Comparison of ENCODE assay signal across 8 cellular contexts in the genomic region with DNA sequence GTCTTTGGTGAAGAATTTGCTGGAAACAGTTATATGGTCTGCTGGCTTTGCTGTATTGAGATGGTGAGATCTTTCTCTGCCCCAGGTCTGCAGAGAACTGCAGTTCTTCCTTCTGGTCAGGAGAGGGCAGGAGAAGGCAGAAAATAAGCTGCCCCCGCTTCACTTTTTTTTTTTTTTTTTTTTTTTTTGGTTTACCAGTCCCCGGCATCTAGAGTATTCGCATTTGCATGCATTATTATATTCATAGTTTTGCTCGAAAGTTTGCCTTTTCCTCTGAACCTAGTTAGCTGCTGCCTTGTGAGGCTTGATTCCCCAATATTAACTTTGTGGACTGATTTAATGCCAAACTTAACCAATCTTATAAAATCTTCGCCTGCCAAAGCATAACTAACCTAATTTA. TPM values are rescaled to one million over a fixed set of nuclear protein-coding genes. Genes with fewer than 3 reads are reported as not detected.
DNase-seq lines count a peak whose midpoint lies in the region; ATAC-seq and TF ChIP-seq lines count a peak whose summit lies in the region.

No MANE protein-coding gene starts in this region.

- H3K36me3 Mint-ChIP-seq in activated CD4-positive, alpha-beta T cell treated with anti-CD3 and anti-CD28 coated beads, Interleukin-2, amount 10 ng/mL, durations not matched to agents 24 days and 14 days (ENCODE audit: low read depth): no peaks in the 10 kb centered on the region

- no peaks in the 10 kb centered on the region for H3K9me3 Mint-ChIP-seq in activated CD4-positive, alpha-beta T cell treated with anti-CD3 and anti-CD28 coated beads, Interleukin-2, amount 10 ng/mL, durations not matched to agents 24 days and 14 days

- no peaks in the 10 kb centered on the region for H3K4me1 Mint-ChIP-seq in activated CD4-positive, alpha-beta T cell treated with anti-CD3 and anti-CD28 coated beads, Interleukin-2, amount 10 ng/mL, durations not matched to agents 24 days and 14 days

- no peak overlapping the region for H3K27ac Mint-ChIP-seq in activated CD4-positive, alpha-beta T cell treated with anti-CD3 and anti-CD28 coated beads, Interleukin-2, amount 10 ng/mL, durations not matched to agents 24 days and 14 days

- no peak for TF ChIP-seq EP300 in ovary (IDR thresholded peaks at IDR 0.05)

- H3K36me3 ChIP-seq in ovary: no peaks in the 10 kb centered on the region

- H3K27me3 Mint-ChIP-seq in activated CD4-positive, alpha-beta T cell treated with anti-CD3 and anti-CD28 coated beads, Interleukin-2, amount 10 ng/mL, durations not matched to agents 24 days and 14 days: peaks cover 17% of the 10 kb centered on the region

- WGBS in ovary, 3 donors: 16 to 17% (median 16%) methylated on average over 5 of the region's 5 CpGs

- H3K4me3 Mint-ChIP-seq in activated CD4-positive, alpha-beta T cell treated with anti-CD3 and anti-CD28 coated beads, Interleukin-2, amount 10 ng/mL, durations not matched to agents 24 days and 14 days: no peak overlapping the region

- no peaks in the 10 kb centered on the region for H3K27me3 ChIP-seq in ovary

- TF ChIP-seq CTCF in foreskin fibroblast (IDR thresholded peaks at IDR 0.05; ENCODE audit: low read depth, low read length) (peak; percentile 84), ovary (IDR thresholded peaks at IDR 0.05) (peak in 2 of 3 donors; percentile 33 to 35)

- no peak overlapping the region for H3K27ac ChIP-seq in ovary

- H3K4me3 ChIP-seq in foreskin fibroblast (ENCODE audit: low read depth in 1 of 2, low read length in 2 of 2) (no peak overlapping the region), ovary (no peak overlapping the region)

- H3K9me3 ChIP-seq in ovary: no peaks in the 10 kb centered on the region

- intact Hi-C loops in activated CD4-positive, alpha-beta T cell treated with anti-CD3 and anti-CD28 coated beads, Interleukin-2, amount 10 ng/mL, durations not matched to agents 24 days and 14 days (cut with micrococcal nuclease): loop anchor here (1.0 to 10.0 kb wide), 4 partner anchors 122 to 647 kb away; a partner anchor contains a TSS
- intact Hi-C loops in ovary (cut with DNase I): loop anchor here in 3 of 4 donors (5.0 to 10.0 kb wide), 4 partner anchors 122 to 360 kb away; a partner anchor contains a TSS

- DNase-seq in COR-L47 (lab: John Stamatoyannopoulos, UW): peak; percentile 43
- DNase-seq in NCI-H2196 treated with DMSO at 0.1 percent for 48 hours (lab: John Stamatoyannopoulos, UW; ENCODE audit: unreplicated experiment): peak; percentile 66
- DNase-seq in activated CD4-positive, alpha-beta T cell treated with anti-CD3 and anti-CD28 coated beads, Interleukin-2, amount 10 ng/mL, durations not matched to agents 24 days and 14 days: peak; percentile 83
- DNase-seq in foreskin fibroblast: peak; percentile 32 to 75
- peak in 1 of 5 donors; percentile 32 for DNase-seq in ovary

- no peaks in the 10 kb centered on the region for H3K4me1 ChIP-seq in ovary (ENCODE audit: insufficient read depth)

- TF ChIP-seq POLR2A in ovary (IDR thresholded peaks at IDR 0.05): no peak

- ATAC-seq in GM21723 (IDR thresholded peaks at IDR 0.05; ENCODE audit: unreplicated experiment) (peak; percentile 72), HG02623 (IDR thresholded peaks at IDR 0.05; ENCODE audit: unreplicated experiment) (no peak), GM21423 (IDR thresholded peaks at IDR 0.05; ENCODE audit: unreplicated experiment) (no peak)

RNA-seq across cellular contexts. Expression of a gene that starts 10.6 kb away (rescaled TPM):
- 89.5 and 91.4 TPM in 2 replicates for total RNA-seq in activated CD4-positive, alpha-beta T cell treated with anti-CD3 and anti-CD28 coated beads, Interleukin-2, amount 10 ng/mL, durations not matched to agents 24 days and 14 days
- total RNA-seq in ovary: 10 to 100 TPM; 32.7 to 65.0 (median 56.3) TPM
- polyA plus RNA-seq in ovary: 10 to 100 TPM; 50.5 to 55.6 TPM
